ENCODE assay signal across 8 cellular contexts in the genomic region with DNA sequence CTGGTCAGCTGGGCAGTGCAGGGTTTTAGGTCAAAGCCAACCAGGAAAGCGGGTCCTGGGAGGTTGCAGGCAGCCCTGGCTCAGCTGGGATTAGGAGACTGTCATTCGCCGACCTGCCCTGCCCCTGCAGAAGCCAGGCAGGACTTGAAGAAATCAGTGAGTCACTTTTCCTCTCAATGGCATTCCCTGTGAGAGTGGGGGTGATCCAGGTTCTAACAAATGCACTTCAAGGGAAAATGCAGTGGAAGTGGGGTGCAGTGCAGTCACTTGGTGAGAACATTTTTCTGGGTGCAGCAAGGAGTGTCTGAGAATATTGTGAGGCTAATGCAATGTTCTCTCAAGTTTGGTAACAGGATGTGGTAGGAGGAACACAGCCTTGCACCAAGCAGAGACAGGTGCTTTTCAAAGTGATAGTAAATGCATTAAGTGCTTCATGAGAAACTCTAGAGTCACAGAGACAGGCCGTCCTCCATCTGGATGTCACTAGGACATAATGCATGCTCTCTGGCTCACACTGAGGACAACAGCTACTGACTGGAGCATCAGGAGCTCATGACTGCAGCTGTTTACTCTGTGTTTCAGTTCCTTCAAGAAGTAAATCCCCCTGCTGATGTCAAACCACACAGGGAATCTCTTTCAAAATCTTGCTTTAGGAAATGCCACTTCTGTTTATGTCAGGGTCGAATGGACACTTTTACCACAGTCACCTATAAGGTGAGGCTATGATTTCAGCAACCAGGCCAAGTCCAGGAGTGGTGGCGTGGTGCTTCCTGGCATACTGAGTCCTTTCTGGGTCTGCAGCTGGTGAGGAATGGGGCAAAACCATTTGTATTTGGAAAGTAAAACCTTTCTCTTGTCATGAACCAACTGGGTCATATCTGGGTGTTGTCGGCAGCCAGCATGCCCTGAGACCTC. TPM values are rescaled to one million over a fixed set of nuclear protein-coding genes. Genes with fewer than 3 reads are reported as not detected.
DNase-seq lines count a peak whose midpoint lies in the region; ATAC-seq and TF ChIP-seq lines count a peak whose summit lies in the region.

No MANE protein-coding gene starts in this region.

- no peaks in the 10 kb centered on the region for H3K36me3 ChIP-seq in left ventricle myocardium inferior

- H3K9me3 ChIP-seq in left ventricle myocardium inferior (replicated peaks): no peaks in the 10 kb centered on the region

- H3K4me3 Mint-ChIP-seq in stimulated activated naive CD8-positive, alpha-beta T cell treated with anti-CD3 and anti-CD28 coated beads, Interleukin-15, Interleukin-2, amounts not matched to agents 100 ng/mL and 50 ng/mL, for 24 hours: peak overlapping the region; percentile 52

- no peaks in the 10 kb centered on the region for H3K4me1 ChIP-seq in left ventricle myocardium inferior

- H3K36me3 Mint-ChIP-seq in stimulated activated naive CD8-positive, alpha-beta T cell treated with anti-CD3 and anti-CD28 coated beads, Interleukin-15, Interleukin-2, amounts not matched to agents 100 ng/mL and 50 ng/mL, for 24 hours (ENCODE audit: low read depth): no peaks in the 10 kb centered on the region

- DNase-seq in left cardiac atrium (no peak), left ventricle myocardium inferior (no peak), NOMO-1 treated with dmso at 0.1 percent for 144 hours (lab: John Stamatoyannopoulos, UW; ENCODE audit: unreplicated experiment) (peak; percentile 37), dorsolateral prefrontal cortex (no peak), DMS79 treated with DMSO at 0.1 percent for 48 hours (lab: John Stamatoyannopoulos, UW) (no peak), occipital lobe (lab: John Stamatoyannopoulos, UW) (no peak)

- no peaks in the 10 kb centered on the region for H3K27me3 Mint-ChIP-seq in stimulated activated naive CD8-positive, alpha-beta T cell treated with anti-CD3 and anti-CD28 coated beads, Interleukin-15, Interleukin-2, amounts not matched to agents 100 ng/mL and 50 ng/mL, for 24 hours

- peaks cover 82% of the 10 kb centered on the region for H3K4me1 Mint-ChIP-seq in stimulated activated naive CD8-positive, alpha-beta T cell treated with anti-CD3 and anti-CD28 coated beads, Interleukin-15, Interleukin-2, amounts not matched to agents 100 ng/mL and 50 ng/mL, for 24 hours (ENCODE audit: low read depth)

- peak overlapping the region; percentile 90 for H3K27ac Mint-ChIP-seq in stimulated activated naive CD8-positive, alpha-beta T cell treated with anti-CD3 and anti-CD28 coated beads, Interleukin-15, Interleukin-2, amounts not matched to agents 100 ng/mL and 50 ng/mL, for 24 hours

- no peaks in the 10 kb centered on the region for H3K27me3 ChIP-seq in left ventricle myocardium inferior (ENCODE audit: low read depth)
- H3K27me3 ChIP-seq in dorsolateral prefrontal cortex: no peaks in the 10 kb centered on the region

- ATAC-seq in left cardiac atrium (peak; percentile 14 to 62), HG02763 (IDR thresholded peaks at IDR 0.05; ENCODE audit: unreplicated experiment) (peak; percentile 81)

- H3K27ac ChIP-seq in left ventricle myocardium inferior (replicated peaks): no peak overlapping the region
- peak overlapping the region in 33 of 59 donors; percentile 4 to 72 (median 41) for H3K27ac ChIP-seq in dorsolateral prefrontal cortex

- intact Hi-C loops in left cardiac atrium (cut with DNase I): no loop called here
- intact Hi-C loops in left ventricle myocardium inferior (cut with micrococcal nuclease): no loop called here
- intact Hi-C loops in dorsolateral prefrontal cortex (cut with DNase I): loop anchor here in 1 of 2 donors (5.0 kb wide), 2 partner anchors 44 to 119 kb away; no protein-coding TSS in a partner anchor

- TF ChIP-seq CTCF in left ventricle myocardium inferior (IDR thresholded peaks at IDR 0.05; ENCODE audit: borderline replicate concordance): no peak
- no peak for TF ChIP-seq CTCF in dorsolateral prefrontal cortex (IDR thresholded peaks at IDR 0.05 in 54 of 56, conservative IDR thresholded peaks at IDR 0.05 in 2 of 56; ENCODE audit: low read depth in 1 of 56, partially characterized antibody in 56 of 56)

- H3K9me3 Mint-ChIP-seq in stimulated activated naive CD8-positive, alpha-beta T cell treated with anti-CD3 and anti-CD28 coated beads, Interleukin-15, Interleukin-2, amounts not matched to agents 100 ng/mL and 50 ng/mL, for 24 hours: no peaks in the 10 kb centered on the region

- H3K4me3 ChIP-seq in left ventricle myocardium inferior: no peak overlapping the region
- no peak overlapping the region for H3K4me3 ChIP-seq in dorsolateral prefrontal cortex

RNA-seq across cellular contexts. Expression of a gene that starts 16.7 kb away (rescaled TPM):
- total RNA-seq in left cardiac atrium: 1 to 10 TPM; 1.4 to 1.7 TPM
- total RNA-seq in left ventricle myocardium inferior: 1.5 TPM
- 100 to 1,000 TPM in 114 of 120 experiments, 10 to 100 TPM in 6; 52.9 to 209 (median 145) TPM for total RNA-seq in dorsolateral prefrontal cortex
- total RNA-seq in occipital lobe: 255 TPM

RNA-seq across cellular contexts. Expression of a gene that starts 59.2 kb away (rescaled TPM):
- total RNA-seq in left cardiac atrium (10 to 100 TPM; 53.4 to 82.2 TPM), left ventricle myocardium inferior (63.7 TPM), dorsolateral prefrontal cortex (100 to 1,000 TPM in 5 of 120 experiments, 10 to 100 TPM in 115; 63.1 to 112 (median 81.0) TPM), occipital lobe (53.2 TPM)

Comparison
In these comparisons a context has a peak if more than half of its experiments do, and no peak if none do; other contexts are left out.
1. RNA of a gene that starts 16.7 kb away (total RNA-seq): 255 TPM in occipital lobe (single experiment) and 52.9 to 209 TPM in dorsolateral prefrontal cortex; 1.4 to 1.7 TPM in left cardiac atrium and 1.5 TPM in left ventricle myocardium inferior (single experiment); every median in the first group is over 10 times any median in the second.